Comparison of ENCODE assay signal across 21 cellular contexts in the genomic region with DNA sequence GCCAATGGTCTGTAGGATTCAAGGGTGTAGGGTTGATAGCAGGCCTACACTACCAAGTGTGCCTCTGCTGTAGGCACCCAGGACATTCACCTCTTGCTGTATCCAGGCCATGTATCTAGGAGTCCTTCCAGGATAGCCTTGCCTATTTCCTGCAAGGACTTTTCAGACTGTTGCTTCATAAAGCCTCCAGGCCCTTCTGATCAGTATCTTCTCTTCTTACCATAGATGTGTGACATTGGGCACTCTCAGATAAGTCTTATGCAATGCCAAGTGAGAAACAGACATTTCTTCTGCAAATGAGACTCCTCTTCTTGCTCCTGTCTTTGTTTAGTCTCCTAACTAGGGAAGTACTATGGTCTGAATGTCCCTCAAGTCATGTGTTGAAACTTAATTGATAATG.
DNase-seq lines count a peak whose midpoint lies in the region; ATAC-seq, FAIRE-seq and TF ChIP-seq lines count a peak whose summit lies in the region.
"Had no signal": no experiment of that assay in that cellular context is flagged by ENCODE, and none has a peak within 500 bp of the region (broad histone marks: within the 10 kb centered on the region; RNA-seq: fewer than 3 reads in every experiment).

No MANE protein-coding gene starts in this region.

- H3K9me3 Mint-ChIP-seq in stimulated activated naive CD8-positive, alpha-beta T cell treated with anti-CD3 and anti-CD28 coated beads, Interleukin-15, amount 100 ng/mL, for 72 hours: no peaks in the 10 kb centered on the region
- H3K9me3 Mint-ChIP-seq in stimulated activated effector memory CD8-positive, alpha-beta T cell treated with anti-CD3 and anti-CD28 coated beads, Interleukin-12 subunit alpha, Interleukin-12 subunit beta, amount 100 ng/mL, for 72 hours: no peaks in the 10 kb centered on the region
- H3K9me3 Mint-ChIP-seq in WTC11: peaks cover 8% of the 10 kb centered on the region; the same call in 1 of the 2 replicates
- H3K9me3 Mint-ChIP-seq: CD4-positive, CD25-positive, alpha-beta regulatory T cell; CD8-positive, alpha-beta T cell; GM23338; H9; HFFc6 had no signal

- ATAC-seq in stimulated activated naive CD8-positive, alpha-beta T cell treated with anti-CD3 and anti-CD28 coated beads, Interleukin-15, amount 100 ng/mL, for 72 hours: peak; percentile 23
- no peak for ATAC-seq in stimulated activated naive CD8-positive, alpha-beta T cell treated with anti-CD3 and anti-CD28 coated beads, Interleukin-15, Interleukin-2, amounts not matched to agents 100 U/mL and 50 U/mL, for 24 hours
- peak; percentile 38 for ATAC-seq in stimulated activated effector memory CD8-positive, alpha-beta T cell treated with anti-CD3 and anti-CD28 coated beads, Interleukin-12 subunit alpha, Interleukin-12 subunit beta, amount 100 ng/mL, for 72 hours
- ATAC-seq in GM19452 (IDR thresholded peaks at IDR 0.05; ENCODE audit: unreplicated experiment): no peak
- ATAC-seq in WTC11: no peak
- ATAC-seq: CD8-positive, alpha-beta T cell; GM23338 had no signal

- H3K4me3 ChIP-seq in bronchial epithelial cell (ENCODE audit: low read depth, low read length): no peak overlapping the region
- H3K4me3 ChIP-seq: BLaER1, GM23338 had no signal

- H3K27ac Mint-ChIP-seq in stimulated activated naive CD8-positive, alpha-beta T cell treated with anti-CD3 and anti-CD28 coated beads, Interleukin-15, amount 100 ng/mL, for 72 hours: peak overlapping the region in 1 of 2 donors; percentile 79
- H3K27ac Mint-ChIP-seq in stimulated activated effector memory CD8-positive, alpha-beta T cell treated with anti-CD3 and anti-CD28 coated beads, Interleukin-12 subunit alpha, Interleukin-12 subunit beta, amount 100 ng/mL, for 72 hours: no peak overlapping the region
- no peak overlapping the region for H3K27ac Mint-ChIP-seq in WTC11
- H3K27ac Mint-ChIP-seq: B cell; CD4-positive, CD25-positive, alpha-beta regulatory T cell; CD8-positive, alpha-beta T cell; GM23338; H9; HFFc6 had no signal

- H3K27me3 Mint-ChIP-seq in stimulated activated naive CD8-positive, alpha-beta T cell treated with anti-CD3 and anti-CD28 coated beads, Interleukin-15, amount 100 ng/mL, for 72 hours: peaks cover 7% of the 10 kb centered on the region
- peaks cover under 1% of the 10 kb centered on the region; the same call in 1 of the 2 replicates for H3K27me3 Mint-ChIP-seq in WTC11 (ENCODE audit: low read depth)
- H3K27me3 Mint-ChIP-seq: B cell; CD4-positive, CD25-positive, alpha-beta regulatory T cell had no signal

- no peak overlapping the region for H3K4me3 Mint-ChIP-seq in stimulated activated naive CD8-positive, alpha-beta T cell treated with anti-CD3 and anti-CD28 coated beads, Interleukin-15, amount 100 ng/mL, for 72 hours
- H3K4me3 Mint-ChIP-seq in stimulated activated effector memory CD8-positive, alpha-beta T cell treated with anti-CD3 and anti-CD28 coated beads, Interleukin-12 subunit alpha, Interleukin-12 subunit beta, amount 100 ng/mL, for 72 hours: no peak overlapping the region
- H3K4me3 Mint-ChIP-seq in WTC11: no peak overlapping the region
- H3K4me3 Mint-ChIP-seq: B cell; CD4-positive, CD25-positive, alpha-beta regulatory T cell; CD8-positive, alpha-beta T cell; GM23338; H9; HFFc6 had no signal

- no peak for DNase-seq in stimulated activated naive CD8-positive, alpha-beta T cell treated with anti-CD3 and anti-CD28 coated beads, Interleukin-15, amount 100 ng/mL, for 72 hours
- no peak for DNase-seq in stimulated activated naive CD8-positive, alpha-beta T cell treated with anti-CD3 and anti-CD28 coated beads, Interleukin-15, Interleukin-2, amounts not matched to agents 100 U/mL and 50 U/mL, for 24 hours
- DNase-seq in bronchial epithelial cell (ENCODE audit: low read depth) (no peak), WTC11 (ENCODE audit: low spot score) (no peak)
- no peak for DNase-seq in stimulated activated effector memory CD8-positive, alpha-beta T cell treated with anti-CD3 and anti-CD28 coated beads, Interleukin-12 subunit alpha, Interleukin-12 subunit beta, amount 100 ng/mL, for 72 hours (ENCODE audit: low spot score in 2 of 2)
- no peak for DNase-seq in stimulated activated CD4-positive, alpha-beta T cell treated with anti-CD3 and anti-CD28 coated beads, Interleukin-15, amount 100 ng/mL, for 24 hours
- DNase-seq: CD4-positive, CD25-positive, alpha-beta regulatory T cell; CD8-positive, alpha-beta T cell; DMS 273 treated with DMSO at 0.1 percent for 48 hours; DMS53; DMS79 treated with DMSO at 0.1 percent for 48 hours; H9; HFFc6 had no signal

- no peaks in the 10 kb centered on the region for H3K36me3 ChIP-seq in bronchial epithelial cell (ENCODE audit: control insufficient read depth, insufficient read depth, low read length)
- H3K36me3 ChIP-seq: BLaER1 had no signal

- no peaks in the 10 kb centered on the region for H3K4me1 Mint-ChIP-seq in stimulated activated naive CD8-positive, alpha-beta T cell treated with anti-CD3 and anti-CD28 coated beads, Interleukin-15, amount 100 ng/mL, for 72 hours
- no peaks in the 10 kb centered on the region for H3K4me1 Mint-ChIP-seq in stimulated activated effector memory CD8-positive, alpha-beta T cell treated with anti-CD3 and anti-CD28 coated beads, Interleukin-12 subunit alpha, Interleukin-12 subunit beta, amount 100 ng/mL, for 72 hours
- H3K4me1 Mint-ChIP-seq in WTC11: peaks cover 10% of the 10 kb centered on the region
- H3K4me1 Mint-ChIP-seq: B cell; CD4-positive, CD25-positive, alpha-beta regulatory T cell had no signal

- POLR2A ChIA-PET in WTC11 (lab: Charles Lee): no interaction called here

- TF ChIP-seq CTCF in bronchial epithelial cell (IDR thresholded peaks at IDR 0.05; ENCODE audit: insufficient read depth, low read length, severe bottlenecking): no peak
- no peak for TF ChIP-seq CTCF in WTC11 (IDR thresholded peaks at IDR 0.05)

- H3K36me3 Mint-ChIP-seq in stimulated activated effector memory CD8-positive, alpha-beta T cell treated with anti-CD3 and anti-CD28 coated beads, Interleukin-12 subunit alpha, Interleukin-12 subunit beta, amount 100 ng/mL, for 72 hours: no peaks in the 10 kb centered on the region
- H3K36me3 Mint-ChIP-seq in WTC11: no peaks in the 10 kb centered on the region
- H3K36me3 Mint-ChIP-seq: CD4-positive, CD25-positive, alpha-beta regulatory T cell; CD8-positive, alpha-beta T cell had no signal

- H3K27me3 ChIP-seq in bronchial epithelial cell (ENCODE audit: control insufficient read depth, insufficient read depth, low read length): no peaks in the 10 kb centered on the region
- H3K27me3 ChIP-seq: BLaER1 had no signal

- CTCF ChIA-PET in WTC11 (lab: Charles Lee): no interaction called here

- FAIRE-seq in bronchial epithelial cell (lab: Jason Lieb, UNC): peak; percentile 50
- FAIRE-seq: A204.1, D721Med, G401.6, GM12892 had no signal

TF ChIP-seq in WTC11, 78 proteins besides CTCF, POLR2A, EP300 and RAD21 (continues in another document):
- no peak for TF ChIP-seq GTF2I (CRISPR knock-in tag; conservative IDR thresholded peaks at IDR 0.05)
- TF ChIP-seq, protein P1, sequence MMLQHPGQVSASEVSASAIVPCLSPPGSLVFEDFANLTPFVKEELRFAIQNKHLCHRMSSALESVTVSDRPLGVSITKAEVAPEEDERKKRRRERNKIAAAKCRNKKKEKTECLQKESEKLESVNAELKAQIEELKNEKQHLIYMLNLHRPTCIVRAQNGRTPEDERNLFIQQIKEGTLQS (CRISPR knock-in tag; conservative IDR thresholded peaks at IDR 0.05): no peak
- TF ChIP-seq, protein P2, sequence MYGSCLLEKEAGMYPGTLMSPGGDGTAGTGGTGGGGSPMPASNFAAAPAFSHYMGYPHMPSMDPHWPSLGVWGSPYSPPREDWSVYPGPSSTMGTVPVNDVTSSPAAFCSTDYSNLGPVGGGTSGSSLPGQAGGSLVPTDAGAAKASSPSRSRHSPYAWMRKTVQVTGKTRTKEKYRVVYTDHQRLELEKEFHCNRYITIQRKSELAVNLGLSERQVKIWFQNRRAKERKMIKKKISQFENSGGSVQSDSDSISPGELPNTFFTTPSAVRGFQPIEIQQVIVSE (CRISPR knock-in tag; IDR thresholded peaks at IDR 0.05; ENCODE audit: borderline replicate concordance): no peak
- TF ChIP-seq TP53 (CRISPR knock-in tag; IDR thresholded peaks at IDR 0.05): no peak
- TF ChIP-seq ZNF232 (CRISPR knock-in tag; IDR thresholded peaks at IDR 0.05): no peak
- TF ChIP-seq SP1 (CRISPR knock-in tag; conservative IDR thresholded peaks at IDR 0.05): no peak
- TF ChIP-seq, protein P3, sequence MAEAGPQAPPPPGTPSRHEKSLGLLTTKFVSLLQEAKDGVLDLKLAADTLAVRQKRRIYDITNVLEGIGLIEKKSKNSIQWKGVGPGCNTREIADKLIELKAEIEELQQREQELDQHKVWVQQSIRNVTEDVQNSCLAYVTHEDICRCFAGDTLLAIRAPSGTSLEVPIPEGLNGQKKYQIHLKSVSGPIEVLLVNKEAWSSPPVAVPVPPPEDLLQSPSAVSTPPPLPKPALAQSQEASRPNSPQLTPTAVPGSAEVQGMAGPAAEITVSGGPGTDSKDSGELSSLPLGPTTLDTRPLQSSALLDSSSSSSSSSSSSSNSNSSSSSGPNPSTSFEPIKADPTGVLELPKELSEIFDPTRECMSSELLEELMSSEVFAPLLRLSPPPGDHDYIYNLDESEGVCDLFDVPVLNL (CRISPR knock-in tag; IDR thresholded peaks at IDR 0.05; ENCODE audit: borderline replicate concordance, low read depth): no peak
- no peak for TF ChIP-seq RELA (CRISPR knock-in tag; IDR thresholded peaks at IDR 0.05; ENCODE audit: borderline replicate concordance)
- no peak for TF ChIP-seq NR3C1 (CRISPR knock-in tag; conservative IDR thresholded peaks at IDR 0.05; ENCODE audit: low read depth)
- TF ChIP-seq, protein P4, sequence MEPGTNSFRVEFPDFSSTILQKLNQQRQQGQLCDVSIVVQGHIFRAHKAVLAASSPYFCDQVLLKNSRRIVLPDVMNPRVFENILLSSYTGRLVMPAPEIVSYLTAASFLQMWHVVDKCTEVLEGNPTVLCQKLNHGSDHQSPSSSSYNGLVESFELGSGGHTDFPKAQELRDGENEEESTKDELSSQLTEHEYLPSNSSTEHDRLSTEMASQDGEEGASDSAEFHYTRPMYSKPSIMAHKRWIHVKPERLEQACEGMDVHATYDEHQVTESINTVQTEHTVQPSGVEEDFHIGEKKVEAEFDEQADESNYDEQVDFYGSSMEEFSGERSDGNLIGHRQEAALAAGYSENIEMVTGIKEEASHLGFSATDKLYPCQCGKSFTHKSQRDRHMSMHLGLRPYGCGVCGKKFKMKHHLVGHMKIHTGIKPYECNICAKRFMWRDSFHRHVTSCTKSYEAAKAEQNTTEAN (CRISPR knock-in tag; IDR thresholded peaks at IDR 0.05): no peak
- TF ChIP-seq, protein P5, sequence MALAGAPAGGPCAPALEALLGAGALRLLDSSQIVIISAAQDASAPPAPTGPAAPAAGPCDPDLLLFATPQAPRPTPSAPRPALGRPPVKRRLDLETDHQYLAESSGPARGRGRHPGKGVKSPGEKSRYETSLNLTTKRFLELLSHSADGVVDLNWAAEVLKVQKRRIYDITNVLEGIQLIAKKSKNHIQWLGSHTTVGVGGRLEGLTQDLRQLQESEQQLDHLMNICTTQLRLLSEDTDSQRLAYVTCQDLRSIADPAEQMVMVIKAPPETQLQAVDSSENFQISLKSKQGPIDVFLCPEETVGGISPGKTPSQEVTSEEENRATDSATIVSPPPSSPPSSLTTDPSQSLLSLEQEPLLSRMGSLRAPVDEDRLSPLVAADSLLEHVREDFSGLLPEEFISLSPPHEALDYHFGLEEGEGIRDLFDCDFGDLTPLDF (CRISPR knock-in tag; IDR thresholded peaks at IDR 0.05): no peak

Comparison
In these comparisons a context has a peak if more than half of its experiments do, and no peak if none do; other contexts are left out.
1. ATAC-seq: peak in stimulated activated naive CD8-positive, alpha-beta T cell treated with anti-CD3 and anti-CD28 coated beads, Interleukin-15, amount 100 ng/mL, for 72 hours (single experiment) and stimulated activated effector memory CD8-positive, alpha-beta T cell treated with anti-CD3 and anti-CD28 coated beads, Interleukin-12 subunit alpha, Interleukin-12 subunit beta, amount 100 ng/mL, for 72 hours (single experiment); none in stimulated activated naive CD8-positive, alpha-beta T cell treated with anti-CD3 and anti-CD28 coated beads, Interleukin-15, Interleukin-2, amounts not matched to agents 100 U/mL and 50 U/mL, for 24 hours (single experiment), GM19452 (single experiment) and WTC11 (single experiment).